32 cellular contexts compared by ENCODE assay signal in the genomic region with DNA sequence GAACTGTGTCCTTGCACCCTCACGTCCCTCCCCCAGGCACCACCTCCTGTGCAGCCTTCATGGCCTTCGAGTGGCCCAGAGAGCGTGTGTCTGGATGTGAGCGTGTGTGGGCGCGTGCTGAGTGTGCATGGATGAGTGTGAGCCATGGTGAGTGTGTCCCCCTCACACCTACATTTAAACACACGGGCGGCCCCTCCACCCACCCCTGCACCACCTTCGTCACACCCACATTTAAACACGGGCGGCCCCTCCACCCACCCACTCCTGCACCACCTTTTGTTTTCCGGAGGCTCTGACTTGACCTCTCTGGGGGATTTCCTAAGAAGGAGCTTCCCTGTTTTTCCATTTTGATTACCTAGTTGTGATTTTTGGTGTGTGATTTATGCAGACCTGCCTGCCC.
"Had no signal": no experiment of that assay in that cellular context is flagged by ENCODE, and none has a peak within 500 bp of the region (broad histone marks: within the 10 kb centered on the region; RNA-seq: fewer than 3 reads in every experiment).

No MANE protein-coding gene starts in this region.

- ATAC-seq: activated CD4-positive, alpha-beta T cell treated with anti-CD3 and anti-CD28 coated beads for 36 hours; activated CD4-positive, CD25-positive, alpha-beta regulatory T cell treated with anti-CD3 and anti-CD28 coated beads, Interleukin-2, amount 50 U/mL, for 24 hours; activated CD8-positive, alpha-beta memory T cell treated with anti-CD3 and anti-CD28 coated beads, Interleukin-2, amount 10 ng/mL, durations not matched to agents 7 days and 5 days; activated CD8-positive, alpha-beta T cell treated with anti-CD3 and anti-CD28 coated beads, Interleukin-2, amount 10 ng/mL, durations not matched to agents 7 days and 5 days; activated naive CD8-positive, alpha-beta T cell treated with anti-CD3 and anti-CD28 coated beads, Interleukin-2, amount 50 U/mL, for 24 hours; WTC11 had no signal

- H3K4me3 ChIP-seq: ascending aorta, cardiac muscle cell had no signal

- DNase-seq: activated CD4-positive, alpha-beta memory T cell treated with anti-CD3 and anti-CD28 coated beads, Interleukin-2, amount 10 ng/mL, durations not matched to agents 7 days and 5 days; activated CD4-positive, alpha-beta T cell treated with anti-CD3 and anti-CD28 coated beads for 1 hour; activated CD4-positive, alpha-beta T cell treated with anti-CD3 and anti-CD28 coated beads for 36 hours; activated CD4-positive, alpha-beta T cell treated with anti-CD3 and anti-CD28 coated beads for 48 hours; activated CD4-positive, alpha-beta T cell treated with anti-CD3 and anti-CD28 coated beads, Interleukin-2, amount 10 ng/mL, durations not matched to agents 7 days and 5 days; activated CD4-positive, alpha-beta T cell treated with anti-CD3 and anti-CD28 coated beads, Interleukin-2, amount 50 U/mL, for 48 hours; activated CD4-positive, CD25-positive, alpha-beta regulatory T cell; activated CD8-positive, alpha-beta memory T cell treated with anti-CD3 and anti-CD28 coated beads for 24 hours; activated CD8-positive, alpha-beta memory T cell treated with anti-CD3 and anti-CD28 coated beads, Interleukin-2, amount 10 ng/mL, durations not matched to agents 7 days and 5 days; activated CD8-positive, alpha-beta memory T cell treated with anti-CD3 and anti-CD28 coated beads, Interleukin-2, amount 50 U/mL, for 48 hours; activated CD8-positive, alpha-beta T cell treated with anti-CD3 and anti-CD28 coated beads, Interleukin-2, amount 10 ng/mL, durations not matched to agents 7 days and 5 days; activated effector memory CD4-positive, alpha-beta T cell treated with Interleukin-2 at 50 U/mL for 16 hours; activated gamma-delta T cell; activated naive CD4-positive, alpha-beta T cell treated with anti-CD3 and anti-CD28 coated beads, Interleukin-2, amount 10 ng/mL, durations not matched to agents 7 days and 5 days; activated naive CD4-positive, alpha-beta T cell treated with Interleukin-2 at 50 U/mL for 16 hours; activated naive CD8-positive, alpha-beta T cell treated with anti-CD3 and anti-CD28 coated beads, Interleukin-2, amount 10 ng/mL, durations not matched to agents 7 days and 5 days; activated naive CD8-positive, alpha-beta T cell treated with anti-CD3 and anti-CD28 coated beads, Interleukin-2, amount 50 U/mL, for 24 hours; activated T-cell treated with anti-CD3 and anti-CD28 coated beads, Interleukin-2, amount 50 U/mL, for 24 hours; activated T-cell treated with anti-CD3 and anti-CD28 coated beads, Interleukin-2, amount 50 U/mL, for 48 hours; amygdala; anterior cingulate cortex; caudate nucleus; cerebellar nuclear complex; T-helper 2 cell; T-helper 9 cell; WERI-Rb-1 had no signal

- H3K9me3 ChIP-seq: ascending aorta had no signal

- H3K27me3 ChIP-seq: ascending aorta, cardiac muscle cell had no signal

- H3K27ac ChIP-seq: ascending aorta, cardiac muscle cell, WERI-Rb-1 had no signal

- H3K4me1 ChIP-seq: ascending aorta had no signal

- FAIRE-seq: bronchial epithelial cell, TTC549 had no signal
